2 cellular contexts compared by ENCODE assay signal in genomic region chrX:19885732-19886131, GRCh38.
TF ChIP-seq lines count a peak whose summit lies in the region.

No MANE protein-coding gene starts in this region.

TF ChIP-seq in IMR-90, 13 proteins besides CTCF, POLR2A, EP300 and RAD21:
- no peak for TF ChIP-seq BHLHE40 (IDR thresholded peaks at IDR 0.05; ENCODE audit: low read depth, low read length)
- TF ChIP-seq FOS (IDR thresholded peaks at IDR 0.05; ENCODE audit: low read depth, low read length): no peak
- no peak for TF ChIP-seq ELK1 (IDR thresholded peaks at IDR 0.05; ENCODE audit: borderline replicate concordance, low read depth, low read length)
- TF ChIP-seq MXI1 (IDR thresholded peaks at IDR 0.05; ENCODE audit: borderline replicate concordance, low read depth, low read length): no peak
- no peak for TF ChIP-seq MAZ (IDR thresholded peaks at IDR 0.05; ENCODE audit: borderline replicate concordance, low read depth, low read length)
- no peak for TF ChIP-seq CEBPB (IDR thresholded peaks at IDR 0.05; ENCODE audit: low read depth, low read length)
- TF ChIP-seq MAFK (IDR thresholded peaks at IDR 0.05; ENCODE audit: low read depth, low read length): no peak
- no peak for TF ChIP-seq RFX5 (IDR thresholded peaks at IDR 0.05; ENCODE audit: low read depth, low read length)
- TF ChIP-seq RCOR1 (IDR thresholded peaks at IDR 0.05; ENCODE audit: insufficient replicate concordance, low read length): no peak
- TF ChIP-seq CHD1 (IDR thresholded peaks at IDR 0.05; ENCODE audit: low read depth, low read length): no peak
- no peak for TF ChIP-seq NFE2L2 (IDR thresholded peaks at IDR 0.05; ENCODE audit: low read depth, low read length)
- no peak for TF ChIP-seq SMC3 (IDR thresholded peaks at IDR 0.05; ENCODE audit: low read depth, low read length)
- no peak for TF ChIP-seq USF2 (IDR thresholded peaks at IDR 0.05; ENCODE audit: low read depth, low read length)

TF ChIP-seq in GM12878, 131 proteins besides CTCF, POLR2A, EP300 and RAD21:
- TF ChIP-seq WRNIP1 (IDR thresholded peaks at IDR 0.05; ENCODE audit: borderline replicate concordance, low read depth, low read length): 0 out of 2 replicates have a peak, but pooled peaks have one; percentile 70
- peak; percentile 50; the same call in 1 of the 2 replicates for TF ChIP-seq ZNF24 (IDR thresholded peaks at IDR 0.05)
- TF ChIP-seq HDAC6 (IDR thresholded peaks at IDR 0.05; ENCODE audit: unreplicated experiment): no peak
- no peak for TF ChIP-seq TCF3 (IDR thresholded peaks at IDR 0.05; ENCODE audit: borderline replicate concordance, insufficient read depth, low read depth, low read length)
- 0 out of 2 replicates have a peak, but pooled peaks have one; percentile 19 for TF ChIP-seq MLLT1 (IDR thresholded peaks at IDR 0.05)
- no peak for TF ChIP-seq EED (IDR thresholded peaks at IDR 0.05; ENCODE audit: low read depth)
- no peak for TF ChIP-seq ZNF622 (IDR thresholded peaks at IDR 0.05)
